15 cellular contexts compared by ENCODE assay signal in the genomic region with DNA sequence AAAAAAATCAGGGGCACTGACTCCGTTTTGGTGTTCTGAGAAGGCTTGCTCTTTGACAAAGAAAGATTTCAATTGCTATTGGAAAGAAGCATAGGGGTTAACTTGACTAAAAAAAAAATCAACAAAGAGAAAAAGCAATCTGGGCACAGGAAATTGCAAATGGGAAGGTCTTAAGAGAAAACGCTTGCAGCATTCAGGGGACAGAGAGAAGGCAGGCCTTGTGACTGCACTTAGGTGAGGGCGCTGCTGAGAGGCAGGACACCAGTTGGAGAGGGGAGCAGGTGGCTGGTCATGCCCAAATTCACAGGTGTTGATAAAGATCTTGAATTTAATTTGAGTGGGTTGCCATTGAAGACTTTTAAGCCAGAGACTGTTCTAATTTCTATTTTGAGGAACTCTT. TPM values are rescaled to one million over a fixed set of nuclear protein-coding genes. Genes with fewer than 3 reads are reported as not detected.
DNase-seq lines count a peak whose midpoint lies in the region; ATAC-seq and TF ChIP-seq lines count a peak whose summit lies in the region.
"Had no signal": no experiment of that assay in that cellular context is flagged by ENCODE, and none has a peak within 500 bp of the region (broad histone marks: within the 10 kb centered on the region; RNA-seq: fewer than 3 reads in every experiment).

No MANE protein-coding gene starts in this region.

- H3K27ac ChIP-seq in KOPT-K1 (ENCODE audit: low read depth, low read length, poor library complexity, severe bottlenecking) = peak overlapping the region; percentile 33
- H3K27ac ChIP-seq in A673 (ENCODE audit: low read depth, low read length, poor library complexity, severe bottlenecking) = no peak overlapping the region
- H3K27ac ChIP-seq: SJCRH30 had no signal

- CTCF ChIA-PET in A673 (lab: Charles Lee) = no interaction called here
- CTCF ChIA-PET in activated CD4-positive, alpha-beta memory T cell treated with anti-CD3 and anti-CD28 coated beads, Interleukin-2, amount 10 ng/mL, durations not matched to agents 7 days and 5 days (lab: Charles Lee) = no interaction called here

- peaks cover 4% of the 10 kb centered on the region for H3K27me3 Mint-ChIP-seq in activated CD4-positive, alpha-beta memory T cell treated with anti-CD3 and anti-CD28 coated beads, Interleukin-2, amount 10 ng/mL, durations not matched to agents 7 days and 5 days

- POLR2A ChIA-PET in A673 (lab: Charles Lee; ENCODE audit: low non-redundant PET) = no interaction called here
- POLR2A ChIA-PET in activated CD4-positive, alpha-beta memory T cell treated with anti-CD3 and anti-CD28 coated beads, Interleukin-2, amount 10 ng/mL, durations not matched to agents 7 days and 5 days (lab: Charles Lee) = no interaction called here

- H3K36me3 ChIP-seq in KOPT-K1 (ENCODE audit: insufficient read depth, low read length) = no peaks in the 10 kb centered on the region
- H3K36me3 ChIP-seq in A673 (ENCODE audit: insufficient read depth, low read length, poor library complexity, severe bottlenecking) = no peaks in the 10 kb centered on the region
- H3K36me3 ChIP-seq: gastroesophageal sphincter, SJCRH30 had no signal

- no peak for ATAC-seq in HG03095 (IDR thresholded peaks at IDR 0.05; ENCODE audit: unreplicated experiment)
- ATAC-seq: gastroesophageal sphincter, left ventricle myocardium superior had no signal

- DNase-seq in AML-193 (lab: John Stamatoyannopoulos, UW) = peak; percentile 50 to 66
- peak; percentile 10 for DNase-seq in SK-MEL-5 (ENCODE audit: low read depth, low spot score)
- peak; percentile 68 for DNase-seq in islet precursor cell
- no peak for DNase-seq in A673 (ENCODE audit: low spot score)
- no peak for DNase-seq in activated CD4-positive, alpha-beta memory T cell treated with anti-CD3 and anti-CD28 coated beads, Interleukin-2, amount 10 ng/mL, durations not matched to agents 7 days and 5 days
- no peak for DNase-seq in H4 (ENCODE audit: low spot score)
- DNase-seq: activated T-cell treated with anti-CD3 and anti-CD28 coated beads, Interleukin-2, amount 50 U/mL, for 48 hours; aorta; effector memory CD4-positive, alpha-beta T cell; left ventricle myocardium superior; NCI-H748 treated with DMSO at 0.1 percent for 48 hours had no signal

- H3K36me3 Mint-ChIP-seq in activated CD4-positive, alpha-beta memory T cell treated with anti-CD3 and anti-CD28 coated beads, Interleukin-2, amount 10 ng/mL, durations not matched to agents 7 days and 5 days (ENCODE audit: low read depth) = peaks cover 3% of the 10 kb centered on the region

- in situ Hi-C loops in SK-MEL-5 (cut with HindIII; ENCODE audit: low pct_unique_long_range_greater_than_20kb, low sequenced_read_pairs) = no loop called here

- H3K9me3 ChIP-seq in KOPT-K1 (ENCODE audit: insufficient read depth, low read length, poor library complexity, severe bottlenecking) (no peaks in the 10 kb centered on the region), A673 (ENCODE audit: low read depth, low read length, poor library complexity, severe bottlenecking) (no peaks in the 10 kb centered on the region)
- H3K9me3 ChIP-seq: gastroesophageal sphincter, SJCRH30 had no signal

- intact Hi-C loops in A673 (cut with micrococcal nuclease; ENCODE audit: unreplicated experiment) = no loop called here

- H3K4me1 Mint-ChIP-seq in activated CD4-positive, alpha-beta memory T cell treated with anti-CD3 and anti-CD28 coated beads, Interleukin-2, amount 10 ng/mL, durations not matched to agents 7 days and 5 days = peaks cover 32% of the 10 kb centered on the region

- H3K4me3 ChIP-seq in A673 (ENCODE audit: low read depth, low read length, poor library complexity, severe bottlenecking) = no peak overlapping the region
- H3K4me3 ChIP-seq: gastroesophageal sphincter, SJCRH30 had no signal

- H3K27ac Mint-ChIP-seq in activated CD4-positive, alpha-beta memory T cell treated with anti-CD3 and anti-CD28 coated beads, Interleukin-2, amount 10 ng/mL, durations not matched to agents 7 days and 5 days = no peak overlapping the region

- TF ChIP-seq CTCF in A673 (conservative IDR thresholded peaks at IDR 0.05; ENCODE audit: low read depth, low read length) = no peak

- H3K27me3 ChIP-seq in A673 (replicated peaks; ENCODE audit: insufficient read depth, low read depth, low read length, poor library complexity) = no peaks in the 10 kb centered on the region
- H3K27me3 ChIP-seq: gastroesophageal sphincter, SJCRH30 had no signal

- no TSS peak for BruUV-seq in A673 (replicated peaks; lab: Mats Ljungman, UMichigan)

- peaks cover 29% of the 10 kb centered on the region for H3K4me1 ChIP-seq in A673 (ENCODE audit: insufficient read depth, low read length, poor library complexity, severe bottlenecking)

- no peak overlapping the region for H3K4me3 Mint-ChIP-seq in activated CD4-positive, alpha-beta memory T cell treated with anti-CD3 and anti-CD28 coated beads, Interleukin-2, amount 10 ng/mL, durations not matched to agents 7 days and 5 days

- H3K9me3 Mint-ChIP-seq in activated CD4-positive, alpha-beta memory T cell treated with anti-CD3 and anti-CD28 coated beads, Interleukin-2, amount 10 ng/mL, durations not matched to agents 7 days and 5 days = no peaks in the 10 kb centered on the region

RNA-seq across cellular contexts. Expression of a gene that starts 4.2 kb away (rescaled TPM):
- 3.0 and 6.0 TPM in 2 replicates for total RNA-seq in SK-MEL-5 (2014; rRNA removed; shearing (Covaris generic))
- polyA plus RNA-seq in SK-MEL-5 (2015; cell fraction: cytosol; rRNA removed) = 3.3 and 3.6 TPM in 2 replicates
- 3.8 and 5.4 TPM in 2 replicates for polyA plus RNA-seq in SK-MEL-5 (2015; cell fraction: nucleus; rRNA removed)
- total RNA-seq in A673 (2021) = 9.3 and 10.7 TPM in 2 replicates
- 10 to 100 TPM; 19.1 to 19.9 TPM for total RNA-seq in activated CD4-positive, alpha-beta memory T cell treated with anti-CD3 and anti-CD28 coated beads, Interleukin-2, amount 10 ng/mL, durations not matched to agents 7 days and 5 days
- 3.2 and 3.3 TPM in 2 replicates for total RNA-seq in H4 (2014; rRNA removed; shearing (Covaris generic))

Comparison
In these comparisons a context has a peak if more than half of its experiments do, and no peak if none do; other contexts are left out.
1. DNase-seq: peak in AML-193 (2 of 2), SK-MEL-5 (single experiment) and islet precursor cell (single experiment); none in A673 (single experiment), activated CD4-positive, alpha-beta memory T cell treated with anti-CD3 and anti-CD28 coated beads, Interleukin-2, amount 10 ng/mL, durations not matched to agents 7 days and 5 days (single experiment) and H4 (single experiment).